ENCODE assay signal across 8 cellular contexts in the genomic region with DNA sequence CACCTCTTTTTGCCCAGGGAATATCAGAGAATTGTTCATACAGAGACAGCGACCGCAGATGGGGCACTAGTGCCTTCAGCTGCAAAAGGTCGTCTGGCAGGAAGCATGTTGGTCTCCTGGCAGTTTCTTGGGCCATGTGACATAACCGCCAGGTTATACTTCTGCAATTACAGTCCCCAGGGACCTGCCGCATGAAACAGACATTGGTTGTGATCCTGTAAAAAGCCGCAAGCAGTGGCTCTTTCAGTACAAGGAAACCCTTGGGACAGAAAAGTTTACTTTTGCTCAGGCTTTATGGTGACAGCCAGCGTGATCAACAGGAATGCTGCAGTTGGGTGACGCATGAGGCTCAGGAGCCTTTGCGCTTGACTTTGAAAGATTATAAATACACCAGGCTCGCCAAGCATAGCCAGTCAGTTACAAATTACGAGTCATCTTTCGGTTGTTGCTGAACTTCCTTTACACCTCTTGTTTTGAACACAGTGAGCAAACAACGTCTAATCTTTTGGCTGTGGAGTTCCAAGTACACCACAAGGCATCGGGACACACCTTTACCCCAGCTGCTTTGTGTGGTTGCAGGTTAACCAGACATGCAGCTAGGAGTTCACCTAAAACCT. TPM values are rescaled to one million over a fixed set of nuclear protein-coding genes. Genes with fewer than 3 reads are reported as not detected.
DNase-seq lines count a peak whose midpoint lies in the region; ATAC-seq and TF ChIP-seq lines count a peak whose summit lies in the region.

No MANE protein-coding gene starts in this region.

- peak overlapping the region in 8 of 10 experiments; percentile 11 to 62 (median 50); a peak in 14 of 20 replicates for H3K4me3 ChIP-seq in BLaER1 treated with 17β-estradiol and CSF1 and Interleukin-3, amounts not matched to agents 10 nM and 100 nM

- H3K9ac ChIP-seq in BLaER1 treated with 17β-estradiol and CSF1 and Interleukin-3, amounts not matched to agents 10 nM and 100 nM: peak overlapping the region in 9 of 11 experiments; percentile 34 to 86 (median 82); a peak in 20 of 22 replicates

- H3K9me3 Mint-ChIP-seq in activated naive CD4-positive, alpha-beta T cell treated with anti-CD3 and anti-CD28 coated beads for 36 hours: no peaks in the 10 kb centered on the region

- peak overlapping the region in 10 of 11 experiments; percentile 12 to 96 (median 92); a peak in 20 of 22 replicates for H3K27ac ChIP-seq in BLaER1 treated with 17β-estradiol and CSF1 and Interleukin-3, amounts not matched to agents 10 nM and 100 nM

- H4K20me1 ChIP-seq in BLaER1 treated with 17β-estradiol and CSF1 and Interleukin-3, amounts not matched to agents 10 nM and 100 nM: no peaks in the 10 kb centered on the region; a peak in 1 of 22 replicates

- H3K36me3 Mint-ChIP-seq in activated naive CD4-positive, alpha-beta T cell treated with anti-CD3 and anti-CD28 coated beads for 36 hours (ENCODE audit: low read depth): peaks cover 8% of the 10 kb centered on the region

- H3K36me3 ChIP-seq in BLaER1 treated with 17β-estradiol and CSF1 and Interleukin-3, amounts not matched to agents 10 nM and 100 nM: peaks cover 0 to 39% (median 12%) of the 10 kb centered on the region in 11 experiments; a peak in 13 of 22 replicates

- H3K27me3 ChIP-seq in BLaER1 treated with 17β-estradiol and CSF1 and Interleukin-3, amounts not matched to agents 10 nM and 100 nM: peaks cover 0 to 8% (median 0%) of the 10 kb centered on the region in 11 experiments; a peak in 1 of 22 replicates

- peaks cover 75% of the 10 kb centered on the region for H3K4me1 Mint-ChIP-seq in activated naive CD4-positive, alpha-beta T cell treated with anti-CD3 and anti-CD28 coated beads for 36 hours (ENCODE audit: low read depth)

- intact Hi-C loops in activated naive CD4-positive, alpha-beta T cell treated with anti-CD3 and anti-CD28 coated beads for 36 hours (cut with micrococcal nuclease): loop anchor here (1.0 to 10.0 kb wide), 8 partner anchors 24 to 673 kb away; a partner anchor contains a TSS

- peak; percentile 87 for DNase-seq in activated naive CD4-positive, alpha-beta T cell treated with anti-CD3 and anti-CD28 coated beads for 36 hours
- peak; percentile 84 for DNase-seq in mucosa of gallbladder (ENCODE audit: low spot score)
- no peak for DNase-seq in SHP77 treated with DMSO at 0.1 percent for 48 hours (lab: John Stamatoyannopoulos, UW)
- DNase-seq in ecto neural progenitor cell (ENCODE audit: low spot score): no peak

- peaks cover 69 to 98% (median 96%) of the 10 kb centered on the region in 10 experiments for H3K4me1 ChIP-seq in BLaER1 treated with 17β-estradiol and CSF1 and Interleukin-3, amounts not matched to agents 10 nM and 100 nM

- CTCF ChIA-PET in activated naive CD4-positive, alpha-beta T cell treated with anti-CD3 and anti-CD28 coated beads for 36 hours (lab: Charles Lee): interaction anchor here (0.7 to 5.5 kb wide), 3 partner anchors 11 to 240 kb away, joined by 3 to 47 read pairs (median 3); no protein-coding TSS in a partner anchor

- H3K9me3 ChIP-seq in BLaER1 treated with 17β-estradiol and CSF1 and Interleukin-3, amounts not matched to agents 10 nM and 100 nM (replicated peaks in 1 of 11): peaks cover 0 to 4% (median 0%) of the 10 kb centered on the region in 11 experiments; a peak in 2 of 22 replicates

- ATAC-seq in GM19324 (IDR thresholded peaks at IDR 0.05; ENCODE audit: low FRiP score, unreplicated experiment) (peak; percentile 77), HG03342 (IDR thresholded peaks at IDR 0.05; ENCODE audit: unreplicated experiment) (peak; percentile 75)

- H3K27me3 Mint-ChIP-seq in activated naive CD4-positive, alpha-beta T cell treated with anti-CD3 and anti-CD28 coated beads for 36 hours (ENCODE audit: low read depth): no peaks in the 10 kb centered on the region

- TF ChIP-seq POLR2A in Raji (IDR thresholded peaks at IDR 0.05; ENCODE audit: insufficient read depth, low read depth, low read length): peak; percentile 59

- peak overlapping the region; percentile 87 for H3K27ac Mint-ChIP-seq in activated naive CD4-positive, alpha-beta T cell treated with anti-CD3 and anti-CD28 coated beads for 36 hours

- H3K4me3 Mint-ChIP-seq in activated naive CD4-positive, alpha-beta T cell treated with anti-CD3 and anti-CD28 coated beads for 36 hours: peak overlapping the region; percentile 58

- peak overlapping the region; percentile 57 to 97 (median 87) for H3K4me2 ChIP-seq in BLaER1 treated with 17β-estradiol and CSF1 and Interleukin-3, amounts not matched to agents 10 nM and 100 nM

RNA-seq across cellular contexts. Expression of a gene that starts 50.5 kb away (rescaled TPM):
- total RNA-seq in activated naive CD4-positive, alpha-beta T cell treated with anti-CD3 and anti-CD28 coated beads for 36 hours: not detected
- not detected for total RNA-seq in mucosa of gallbladder

Comparison
In these comparisons a context has a peak if more than half of its experiments do, and no peak if none do; other contexts are left out.
1. DNase-seq: peak in activated naive CD4-positive, alpha-beta T cell treated with anti-CD3 and anti-CD28 coated beads for 36 hours (single experiment) and mucosa of gallbladder (single experiment); none in SHP77 treated with DMSO at 0.1 percent for 48 hours (single experiment) and ecto neural progenitor cell (single experiment).